In genomic region chr4:20658456-20658855, GRCh38 we compare ENCODE assay signal across 16 cellular contexts.
"Had no signal": no experiment of that assay in that cellular context is flagged by ENCODE, and none has a peak within 500 bp of the region (broad histone marks: within the 10 kb centered on the region; RNA-seq: fewer than 3 reads in every experiment).

No MANE protein-coding gene starts in this region.

- H3K36me3 ChIP-seq: colonic mucosa, heart left ventricle, neutrophil, tibial artery had no signal

- H3K27me3 ChIP-seq: colonic mucosa, heart left ventricle, tibial artery had no signal

- H3K4me1 Mint-ChIP-seq: naive thymus-derived CD8-positive, alpha-beta T cell had no signal

- H3K27ac ChIP-seq: colonic mucosa, heart left ventricle, neutrophil, tibial artery had no signal

- H3K4me3 ChIP-seq: colonic mucosa, heart left ventricle, mucosa of descending colon, tibial artery had no signal

- H3K9me3 ChIP-seq: colonic mucosa, heart left ventricle, mucosa of descending colon, neutrophil, tibial artery had no signal

- H3K4me1 ChIP-seq: colonic mucosa, heart left ventricle, tibial artery had no signal

- FAIRE-seq: frontal cortex, islet of Langerhans had no signal

- H3K4me3 Mint-ChIP-seq: naive thymus-derived CD8-positive, alpha-beta T cell had no signal

- DNase-seq: colonic mucosa; dermis blood vessel endothelial cell; erythroblast; heart left ventricle; kidney glomerular epithelial cell; mucosa of descending colon; naive thymus-derived CD8-positive, alpha-beta T cell; posterior cingulate gyrus; stimulated activated CD4-positive, alpha-beta T cell treated with anti-CD3 and anti-CD28 coated beads, Interleukin-12 subunit alpha, Interleukin-12 subunit beta, amount 100 ng/mL, for 4 hours; stimulated activated CD4-positive, alpha-beta T cell treated with anti-CD3 and anti-CD28 coated beads, Interleukin-2, amount 100 ng/mL, for 48 hours; stimulated activated naive CD8-positive, alpha-beta T cell treated with anti-CD3 and anti-CD28 coated beads, Interleukin-15, Interleukin-2, amounts not matched to agents 100 U/mL and 50 U/mL, for 24 hours; tibial artery had no signal

- H3K27ac Mint-ChIP-seq: naive thymus-derived CD8-positive, alpha-beta T cell had no signal

- H3K36me3 Mint-ChIP-seq: naive thymus-derived CD8-positive, alpha-beta T cell had no signal

- ATAC-seq: heart left ventricle; mucosa of descending colon; naive thymus-derived CD8-positive, alpha-beta T cell; sciatic nerve; stimulated activated naive CD8-positive, alpha-beta T cell treated with anti-CD3 and anti-CD28 coated beads, Interleukin-15, Interleukin-2, amounts not matched to agents 100 U/mL and 50 U/mL, for 24 hours had no signal
